Comparison of ENCODE assay signal across 14 cellular contexts in the genomic region with DNA sequence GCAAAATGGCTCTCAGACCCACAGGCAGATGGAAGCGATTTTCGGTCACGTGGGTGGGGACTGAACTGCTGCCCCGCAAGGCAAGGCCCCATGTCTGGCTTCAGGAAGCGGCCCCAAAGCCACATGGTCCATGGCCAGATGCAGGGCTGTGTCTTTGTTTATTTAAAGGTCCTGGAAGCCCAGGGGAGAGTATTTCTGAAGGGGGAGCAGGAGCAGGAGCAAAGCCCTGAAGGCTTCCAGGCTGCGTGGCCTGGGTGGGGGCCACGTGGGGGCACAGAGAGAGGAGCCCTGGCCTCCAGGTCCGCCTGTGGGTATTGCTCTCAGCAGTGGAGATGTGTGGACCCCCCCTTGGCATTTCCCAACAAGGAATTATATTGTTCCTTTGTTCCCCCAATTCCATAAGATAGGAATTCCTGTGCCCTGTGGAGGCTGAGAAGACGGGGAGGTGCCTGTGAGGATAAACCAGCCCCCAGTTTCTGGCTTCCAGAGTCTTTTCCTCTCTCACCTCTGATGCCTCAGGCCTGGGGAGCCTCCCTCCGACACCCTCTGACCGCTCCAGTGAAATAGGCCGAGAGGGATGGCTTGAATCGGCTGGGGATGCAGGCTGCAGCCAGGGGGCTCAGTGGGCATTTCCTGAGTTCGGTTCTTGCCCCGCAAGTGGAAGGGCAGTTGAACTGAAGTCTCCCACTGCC.
DNase-seq lines count a peak whose midpoint lies in the region; ATAC-seq and TF ChIP-seq lines count a peak whose summit lies in the region.
"Had no signal": no experiment of that assay in that cellular context is flagged by ENCODE, and none has a peak within 500 bp of the region (broad histone marks: within the 10 kb centered on the region; RNA-seq: fewer than 3 reads in every experiment).

No MANE protein-coding gene starts in this region.

- H3K4me3 ChIP-seq in fibroblast of villous mesenchyme (ENCODE audit: low read depth, low read length): no peak overlapping the region
- H3K4me3 ChIP-seq: A549, testis had no signal

- no peaks in the 10 kb centered on the region for H3K27me3 Mint-ChIP-seq in activated CD4-positive, alpha-beta memory T cell treated with anti-CD3 and anti-CD28 coated beads for 36 hours
- H3K27me3 Mint-ChIP-seq in activated CD4-positive, alpha-beta memory T cell treated with anti-CD3 and anti-CD28 coated beads, Interleukin-2, amount 10 ng/mL, durations not matched to agents 7 days and 5 days: no peaks in the 10 kb centered on the region
- H3K27me3 Mint-ChIP-seq in T-helper 17 cell: no peaks in the 10 kb centered on the region
- no peaks in the 10 kb centered on the region for H3K27me3 Mint-ChIP-seq in stimulated activated memory B cell treated with anti-CD40 and anti-IgM and Interleukin-4, amounts not matched to agents 10 μg/mL and 1 μg/mL and 100 μg/mL, for 72 hours

- no peak for DNase-seq in activated CD4-positive, alpha-beta memory T cell treated with anti-CD3 and anti-CD28 coated beads for 36 hours
- DNase-seq in activated CD4-positive, alpha-beta memory T cell treated with anti-CD3 and anti-CD28 coated beads, Interleukin-2, amount 10 ng/mL, durations not matched to agents 7 days and 5 days: no peak
- DNase-seq in T-helper 17 cell (no peak), fibroblast of villous mesenchyme (ENCODE audit: low read depth) (peak; percentile 76), NOMO-1 treated with DMSO at 0.1 percent for 48 hours (lab: John Stamatoyannopoulos, UW; ENCODE audit: unreplicated experiment) (no peak)
- DNase-seq in stimulated activated CD4-positive, alpha-beta T cell treated with anti-CD3 and anti-CD28 coated beads, Interleukin-1b, Interleukin-23, amount 100 ng/mL, for 48 hours: no peak
- DNase-seq: activated CD4-positive, alpha-beta T cell treated with anti-CD3 and anti-CD28 coated beads, Interleukin-2, amount 50 U/mL, for 48 hours; NCI-H187 treated with DMSO at 0.1 percent for 48 hours; SHP77; stimulated activated CD4-positive, alpha-beta T cell treated with anti-CD3 and anti-CD28 coated beads, Interleukin-15, amount 100 ng/mL, for 24 hours; testis had no signal

- no peaks in the 10 kb centered on the region for H3K9me3 ChIP-seq in T-helper 17 cell (ENCODE audit: control insufficient read depth, low read length, poor library complexity, severe bottlenecking)
- H3K9me3 ChIP-seq: A549, testis had no signal

- H3K9me3 Mint-ChIP-seq in activated CD4-positive, alpha-beta memory T cell treated with anti-CD3 and anti-CD28 coated beads for 36 hours: no peaks in the 10 kb centered on the region
- H3K9me3 Mint-ChIP-seq in activated CD4-positive, alpha-beta memory T cell treated with anti-CD3 and anti-CD28 coated beads, Interleukin-2, amount 10 ng/mL, durations not matched to agents 7 days and 5 days: no peaks in the 10 kb centered on the region
- no peaks in the 10 kb centered on the region for H3K9me3 Mint-ChIP-seq in stimulated activated memory B cell treated with anti-CD40 and anti-IgM and Interleukin-4, amounts not matched to agents 10 μg/mL and 1 μg/mL and 100 μg/mL, for 72 hours

- peaks cover 30% of the 10 kb centered on the region for H3K36me3 Mint-ChIP-seq in activated CD4-positive, alpha-beta memory T cell treated with anti-CD3 and anti-CD28 coated beads for 36 hours
- H3K36me3 Mint-ChIP-seq in activated CD4-positive, alpha-beta memory T cell treated with anti-CD3 and anti-CD28 coated beads, Interleukin-2, amount 10 ng/mL, durations not matched to agents 7 days and 5 days (ENCODE audit: low read depth): peaks cover 31% of the 10 kb centered on the region
- peaks cover 3% of the 10 kb centered on the region for H3K36me3 Mint-ChIP-seq in T-helper 17 cell (ENCODE audit: low read depth)
- peaks cover 26% of the 10 kb centered on the region for H3K36me3 Mint-ChIP-seq in stimulated activated memory B cell treated with anti-CD40 and anti-IgM and Interleukin-4, amounts not matched to agents 10 μg/mL and 1 μg/mL and 100 μg/mL, for 72 hours

- TF ChIP-seq CTCF in fibroblast of villous mesenchyme (IDR thresholded peaks at IDR 0.05; ENCODE audit: insufficient read depth, low read depth, low read length): peak; percentile 3

- CTCF ChIA-PET in activated CD4-positive, alpha-beta memory T cell treated with anti-CD3 and anti-CD28 coated beads for 36 hours (lab: Charles Lee): interaction anchor here (3.5 kb wide), 1 partner anchor 15 kb away, joined by 17 read pairs; no protein-coding TSS in a partner anchor
- CTCF ChIA-PET in activated CD4-positive, alpha-beta memory T cell treated with anti-CD3 and anti-CD28 coated beads, Interleukin-2, amount 10 ng/mL, durations not matched to agents 7 days and 5 days (lab: Charles Lee): no interaction called here

- ATAC-seq in T-helper 17 cell (no peak), GM21737 (IDR thresholded peaks at IDR 0.05; ENCODE audit: unreplicated experiment) (no peak)
- no peak for ATAC-seq in stimulated activated memory B cell treated with anti-CD40 and anti-IgM and Interleukin-4, amounts not matched to agents 10 μg/mL and 1 μg/mL and 100 μg/mL, for 72 hours

- peak overlapping the region; percentile 78 for H3K27ac Mint-ChIP-seq in activated CD4-positive, alpha-beta memory T cell treated with anti-CD3 and anti-CD28 coated beads for 36 hours
- H3K27ac Mint-ChIP-seq in activated CD4-positive, alpha-beta memory T cell treated with anti-CD3 and anti-CD28 coated beads, Interleukin-2, amount 10 ng/mL, durations not matched to agents 7 days and 5 days: no peak overlapping the region
- H3K27ac Mint-ChIP-seq in T-helper 17 cell: no peak overlapping the region
- peak overlapping the region; percentile 63 for H3K27ac Mint-ChIP-seq in stimulated activated memory B cell treated with anti-CD40 and anti-IgM and Interleukin-4, amounts not matched to agents 10 μg/mL and 1 μg/mL and 100 μg/mL, for 72 hours

- peaks cover 50% of the 10 kb centered on the region for H3K4me1 Mint-ChIP-seq in activated CD4-positive, alpha-beta memory T cell treated with anti-CD3 and anti-CD28 coated beads for 36 hours (ENCODE audit: low read depth)
- H3K4me1 Mint-ChIP-seq in activated CD4-positive, alpha-beta memory T cell treated with anti-CD3 and anti-CD28 coated beads, Interleukin-2, amount 10 ng/mL, durations not matched to agents 7 days and 5 days: peaks cover 45% of the 10 kb centered on the region
- peaks cover 40% of the 10 kb centered on the region for H3K4me1 Mint-ChIP-seq in T-helper 17 cell
- H3K4me1 Mint-ChIP-seq in stimulated activated memory B cell treated with anti-CD40 and anti-IgM and Interleukin-4, amounts not matched to agents 10 μg/mL and 1 μg/mL and 100 μg/mL, for 72 hours: peaks cover 54% of the 10 kb centered on the region

- intact Hi-C loops in activated CD4-positive, alpha-beta memory T cell treated with anti-CD3 and anti-CD28 coated beads for 36 hours (cut with micrococcal nuclease): loop anchor here (10.0 kb wide), 1 partner anchor 365 kb away; no protein-coding TSS in a partner anchor

- POLR2A ChIA-PET in activated CD4-positive, alpha-beta memory T cell treated with anti-CD3 and anti-CD28 coated beads for 36 hours (lab: Charles Lee): no interaction called here
- POLR2A ChIA-PET in activated CD4-positive, alpha-beta memory T cell treated with anti-CD3 and anti-CD28 coated beads, Interleukin-2, amount 10 ng/mL, durations not matched to agents 7 days and 5 days (lab: Charles Lee): no interaction called here

- H3K4me3 Mint-ChIP-seq in activated CD4-positive, alpha-beta memory T cell treated with anti-CD3 and anti-CD28 coated beads for 36 hours: no peak overlapping the region
- H3K4me3 Mint-ChIP-seq in activated CD4-positive, alpha-beta memory T cell treated with anti-CD3 and anti-CD28 coated beads, Interleukin-2, amount 10 ng/mL, durations not matched to agents 7 days and 5 days: no peak overlapping the region
- H3K4me3 Mint-ChIP-seq in T-helper 17 cell: peak overlapping the region; percentile 12
- no peak overlapping the region for H3K4me3 Mint-ChIP-seq in stimulated activated memory B cell treated with anti-CD40 and anti-IgM and Interleukin-4, amounts not matched to agents 10 μg/mL and 1 μg/mL and 100 μg/mL, for 72 hours

Comparison
In these comparisons a context has a peak if more than half of its experiments do, and no peak if none do; other contexts are left out.
1. H3K27ac Mint-ChIP-seq: peak in activated CD4-positive, alpha-beta memory T cell treated with anti-CD3 and anti-CD28 coated beads for 36 hours (single experiment) and stimulated activated memory B cell treated with anti-CD40 and anti-IgM and Interleukin-4, amounts not matched to agents 10 μg/mL and 1 μg/mL and 100 μg/mL, for 72 hours (single experiment); none in activated CD4-positive, alpha-beta memory T cell treated with anti-CD3 and anti-CD28 coated beads, Interleukin-2, amount 10 ng/mL, durations not matched to agents 7 days and 5 days (single experiment) and T-helper 17 cell (single experiment).